2 cellular contexts compared by ENCODE assay signal in the genomic region with DNA sequence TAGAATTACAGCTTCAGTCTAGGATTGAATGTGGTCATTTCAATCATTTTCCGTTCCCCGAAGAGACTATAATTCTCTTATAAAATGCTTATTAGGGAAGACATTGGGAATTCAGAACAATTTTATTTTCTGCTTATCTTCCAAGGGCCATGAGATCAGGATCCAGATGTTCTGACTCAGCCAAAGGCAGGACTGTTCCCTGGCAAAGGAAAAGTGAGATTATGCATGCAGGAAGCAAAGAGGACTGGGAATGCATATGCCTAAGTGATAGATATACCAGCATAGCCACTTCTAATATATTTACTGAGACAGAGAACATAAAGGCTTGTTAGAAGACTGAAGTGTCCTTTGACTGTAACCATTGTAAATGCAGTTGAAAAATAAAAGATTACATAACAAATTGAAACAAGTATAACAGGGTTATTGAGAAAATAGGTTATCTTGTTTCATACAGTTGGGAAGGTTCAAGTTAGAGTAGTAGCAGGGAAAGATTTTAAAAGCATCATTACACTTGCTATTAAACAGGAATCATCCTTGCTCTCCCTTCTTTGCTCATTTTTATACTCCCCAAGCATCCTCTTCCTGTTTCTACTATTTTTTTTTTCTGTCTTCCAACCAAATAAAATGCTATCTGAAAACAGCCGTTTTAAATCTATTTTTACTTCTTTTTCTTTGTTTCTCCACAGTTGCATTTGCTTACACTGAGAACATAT.
TF ChIP-seq lines count a peak whose summit lies in the region.

No MANE protein-coding gene starts in this region.

TF ChIP-seq in liver, 16 proteins besides CTCF, POLR2A, EP300 and RAD21:
- TF ChIP-seq NR2F2 (IDR thresholded peaks at IDR 0.05) (peak; percentile 91), YY1 (IDR thresholded peaks at IDR 0.05) (no peak)

TF ChIP-seq in HepG2, 621 proteins besides CTCF, POLR2A, EP300 and RAD21:
- TF ChIP-seq TP53 (CRISPR knock-in tag; conservative IDR thresholded peaks at IDR 0.05) (no peak), ZNF564 (CRISPR knock-in tag; IDR thresholded peaks at IDR 0.05) (no peak), MBD4 (IDR thresholded peaks at IDR 0.05; ENCODE audit: borderline replicate concordance, low read length) (no peak), ZNF616 (CRISPR knock-in tag; IDR thresholded peaks at IDR 0.05; ENCODE audit: low read depth) (no peak), ZNF75D (CRISPR knock-in tag; IDR thresholded peaks at IDR 0.05; ENCODE audit: borderline replicate concordance) (no peak), ZNF572 (CRISPR knock-in tag; IDR thresholded peaks at IDR 0.05) (no peak), ZKSCAN5 (CRISPR knock-in tag; IDR thresholded peaks at IDR 0.05) (no peak), SOX5 (CRISPR knock-in tag; IDR thresholded peaks at IDR 0.05; ENCODE audit: borderline replicate concordance) (no peak), CBX2 (IDR thresholded peaks at IDR 0.05; ENCODE audit: low read depth, low read length) (no peak), CBX2 (CRISPR knock-in tag; IDR thresholded peaks at IDR 0.05; ENCODE audit: low read depth) (no peak), FOXK1 (CRISPR knock-in tag; IDR thresholded peaks at IDR 0.05; ENCODE audit: borderline replicate concordance, low read depth) (no peak), PHF20 (CRISPR knock-in tag; IDR thresholded peaks at IDR 0.05) (no peak)
- TF ChIP-seq, protein P1, sequence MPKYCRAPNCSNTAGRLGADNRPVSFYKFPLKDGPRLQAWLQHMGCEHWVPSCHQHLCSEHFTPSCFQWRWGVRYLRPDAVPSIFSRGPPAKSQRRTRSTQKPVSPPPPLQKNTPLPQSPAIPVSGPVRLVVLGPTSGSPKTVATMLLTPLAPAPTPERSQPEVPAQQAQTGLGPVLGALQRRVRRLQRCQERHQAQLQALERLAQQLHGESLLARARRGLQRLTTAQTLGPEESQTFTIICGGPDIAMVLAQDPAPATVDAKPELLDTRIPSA (CRISPR knock-in tag; IDR thresholded peaks at IDR 0.05; ENCODE audit: borderline replicate concordance) = no peak
